ENCODE assay signal across 8 cellular contexts in genomic region chr10:85548038-85548437, GRCh38.
DNase-seq lines count a peak whose midpoint lies in the region; ATAC-seq, FAIRE-seq and TF ChIP-seq lines count a peak whose summit lies in the region.

No MANE protein-coding gene starts in this region.

- H3K4me1 Mint-ChIP-seq in stimulated activated effector memory CD8-positive, alpha-beta T cell treated with anti-CD3 and anti-CD28 coated beads, Interleukin-12 subunit alpha, Interleukin-12 subunit beta, amount 100 ng/mL, for 72 hours: no peaks in the 10 kb centered on the region

- no peaks in the 10 kb centered on the region for H3K36me3 Mint-ChIP-seq in stimulated activated effector memory CD8-positive, alpha-beta T cell treated with anti-CD3 and anti-CD28 coated beads, Interleukin-12 subunit alpha, Interleukin-12 subunit beta, amount 100 ng/mL, for 72 hours

- H3K9me3 Mint-ChIP-seq in stimulated activated effector memory CD8-positive, alpha-beta T cell treated with anti-CD3 and anti-CD28 coated beads, Interleukin-12 subunit alpha, Interleukin-12 subunit beta, amount 100 ng/mL, for 72 hours: no peaks in the 10 kb centered on the region

- 0% methylated on average over 2 of the region's 2 CpGs for WGBS in HepG2 (ENCODE audit: low lambda C conversion rate)

- H3K4me3 Mint-ChIP-seq in stimulated activated effector memory CD8-positive, alpha-beta T cell treated with anti-CD3 and anti-CD28 coated beads, Interleukin-12 subunit alpha, Interleukin-12 subunit beta, amount 100 ng/mL, for 72 hours: no peak overlapping the region

- POLR2A ChIA-PET in HepG2 (lab: Yijun Ruan, JAX): no interaction called here

- H3K4me1 ChIP-seq in HepG2 (ENCODE audit: insufficient read depth, low read length): no peaks in the 10 kb centered on the region

- H4K20me1 ChIP-seq in HepG2 (ENCODE audit: insufficient read depth, low read length): no peaks in the 10 kb centered on the region

- no peak overlapping the region for H3K9ac ChIP-seq in HepG2 (ENCODE audit: insufficient read depth, low read depth, low read length)

- H3K36me3 ChIP-seq in brain microvascular endothelial cell (replicated peaks): no peaks in the 10 kb centered on the region
- H3K36me3 ChIP-seq in HepG2 (replicated peaks in 1 of 2; ENCODE audit: control insufficient read depth in 1 of 2, insufficient read depth in 2 of 2, low read length in 2 of 2): no peaks in the 10 kb centered on the region

- no peak overlapping the region for H3K27ac ChIP-seq in brain microvascular endothelial cell
- no peak overlapping the region for H3K27ac ChIP-seq in HepG2 (ENCODE audit: extremely low read length, insufficient read depth, low read length)

- TF ChIP-seq EP300 in HepG2 (IDR thresholded peaks at IDR 0.05; ENCODE audit: low read depth in 2 of 2, low read length in 2 of 2) (no peak), HepG2 (CRISPR knock-in tag; IDR thresholded peaks at IDR 0.05; ENCODE audit: borderline replicate concordance) (no peak)

- CTCF ChIA-PET in HepG2 (lab: Yijun Ruan, JAX; ENCODE audit: low intra/inter-chr PET ratio, low total read pairs): no interaction called here

- intact Hi-C loops in HepG2 (cut with micrococcal nuclease; ENCODE audit: unreplicated experiment): no loop called here

- H3K4me2 ChIP-seq in HepG2 (ENCODE audit: low read depth, low read length): no peak overlapping the region

- TF ChIP-seq RAD21 in HepG2 (CRISPR knock-in tag; IDR thresholded peaks at IDR 0.05): no peak

- peak; percentile 22 for TF ChIP-seq CTCF in brain microvascular endothelial cell (IDR thresholded peaks at IDR 0.05; ENCODE audit: low read depth, low read length, missing control alignments)
- no peak for TF ChIP-seq CTCF in HepG2 (CRISPR knock-in tag; IDR thresholded peaks at IDR 0.05)

- no peaks in the 10 kb centered on the region for H3K79me2 ChIP-seq in HepG2 (ENCODE audit: insufficient read depth, low read length)

- H3K27me3 ChIP-seq in brain microvascular endothelial cell (replicated peaks) (no peaks in the 10 kb centered on the region), HepG2 (ENCODE audit: control insufficient read depth in 1 of 2, insufficient read depth in 2 of 2, low read length in 2 of 2) (no peaks in the 10 kb centered on the region)

- no peak overlapping the region for H3K27ac Mint-ChIP-seq in stimulated activated effector memory CD8-positive, alpha-beta T cell treated with anti-CD3 and anti-CD28 coated beads, Interleukin-12 subunit alpha, Interleukin-12 subunit beta, amount 100 ng/mL, for 72 hours

- no peak overlapping the region for H2AFZ ChIP-seq in HepG2 (ENCODE audit: low read length)

- no peaks in the 10 kb centered on the region for H3K9me3 ChIP-seq in HepG2 (ENCODE audit: low read length)

- DNase-seq in Caki2 (ENCODE audit: low read depth) (peak; percentile 63), NCI-H748 (lab: John Stamatoyannopoulos, UW; ENCODE audit: unreplicated experiment) (peak; percentile 77), brain microvascular endothelial cell (peak; percentile 41), HepG2 (ENCODE audit: low spot score) (peak; percentile 16)
- no peak for DNase-seq in stimulated activated effector memory CD8-positive, alpha-beta T cell treated with anti-CD3 and anti-CD28 coated beads, Interleukin-12 subunit alpha, Interleukin-12 subunit beta, amount 100 ng/mL, for 72 hours (ENCODE audit: low spot score in 2 of 2)

- no TSS peak for BruUV-seq in HepG2 (replicated peaks; lab: Mats Ljungman, UMichigan)

- FAIRE-seq in HepG2 (lab: Jason Lieb, UNC): peak; percentile 44

- ATAC-seq in GM19035 (IDR thresholded peaks at IDR 0.05; ENCODE audit: unreplicated experiment): peak; percentile 92
- peak; percentile 78 for ATAC-seq in HG03108 (IDR thresholded peaks at IDR 0.05; ENCODE audit: unreplicated experiment)
- ATAC-seq in HepG2: peak; percentile 71; the same call in 2 of the 3 replicates
- ATAC-seq in HG03025 (IDR thresholded peaks at IDR 0.05; ENCODE audit: low FRiP score, unreplicated experiment): no peak
- no peak for ATAC-seq in stimulated activated effector memory CD8-positive, alpha-beta T cell treated with anti-CD3 and anti-CD28 coated beads, Interleukin-12 subunit alpha, Interleukin-12 subunit beta, amount 100 ng/mL, for 72 hours

- TF ChIP-seq POLR2A in HepG2 (IDR thresholded peaks at IDR 0.05; ENCODE audit: insufficient read depth in 1 of 2, low read depth in 2 of 2, low read length in 2 of 2): no peak

- in situ Hi-C loops in Caki2 (cut with HindIII; ENCODE audit: low pct_unique_long_range_greater_than_20kb, low sequenced_read_pairs) (no loop called here), brain microvascular endothelial cell (cut with HindIII; ENCODE audit: low pct_ligation_motif_present, low sequenced_read_pairs) (no loop called here), HepG2 (cut with HindIII; ENCODE audit: extremely low pct_ligation_motif_present, low pct_unique_long_range_greater_than_20kb) (no loop called here)

- no peak overlapping the region for H3K4me3 ChIP-seq in brain microvascular endothelial cell (ENCODE audit: low read depth, low read length)
- no peak overlapping the region for H3K4me3 ChIP-seq in HepG2 (replicated peaks in 1 of 3; ENCODE audit: insufficient read depth in 1 of 3, low read depth in 2 of 3, low read length in 3 of 3)

TF ChIP-seq in HepG2, 621 proteins besides CTCF, POLR2A, EP300 and RAD21:
- peak; percentile 29; the same call in 1 of the 2 replicates for TF ChIP-seq STAG1 (CRISPR knock-in tag; IDR thresholded peaks at IDR 0.05)
- peak; percentile 18; the same call in 1 of the 2 replicates for TF ChIP-seq SMC3 (IDR thresholded peaks at IDR 0.05; ENCODE audit: low read length)
- no peak for TF ChIP-seq ZNF350 (CRISPR knock-in tag; IDR thresholded peaks at IDR 0.05; ENCODE audit: borderline replicate concordance, low read depth)

Comparison
In these comparisons a context has a peak if more than half of its experiments do, and no peak if none do; other contexts are left out.
1. DNase-seq: peak in Caki2 (single experiment), NCI-H748 (single experiment), brain microvascular endothelial cell (single experiment) and HepG2 (single experiment); none in stimulated activated effector memory CD8-positive, alpha-beta T cell treated with anti-CD3 and anti-CD28 coated beads, Interleukin-12 subunit alpha, Interleukin-12 subunit beta, amount 100 ng/mL, for 72 hours (0 of 2).
2. ATAC-seq: peak in GM19035 (single experiment), HG03108 (single experiment) and HepG2 (single experiment); none in HG03025 (single experiment) and stimulated activated effector memory CD8-positive, alpha-beta T cell treated with anti-CD3 and anti-CD28 coated beads, Interleukin-12 subunit alpha, Interleukin-12 subunit beta, amount 100 ng/mL, for 72 hours (single experiment).